In genomic region chr11:36672815-36673450, GRCh38 we compare ENCODE assay signal across 1 cellular context.
TF ChIP-seq lines count a peak whose summit lies in the region.

No MANE protein-coding gene starts in this region.

TF ChIP-seq in WTC11, 78 proteins besides CTCF, POLR2A, EP300 and RAD21 (continued from another document):
- TF ChIP-seq ZSCAN18 (CRISPR knock-in tag; IDR thresholded peaks at IDR 0.05), result no peak
- TF ChIP-seq SOX15 (CRISPR knock-in tag; IDR thresholded peaks at IDR 0.05), result no peak
- TF ChIP-seq MLX (CRISPR knock-in tag; IDR thresholded peaks at IDR 0.05), result no peak
